In the genomic region with DNA sequence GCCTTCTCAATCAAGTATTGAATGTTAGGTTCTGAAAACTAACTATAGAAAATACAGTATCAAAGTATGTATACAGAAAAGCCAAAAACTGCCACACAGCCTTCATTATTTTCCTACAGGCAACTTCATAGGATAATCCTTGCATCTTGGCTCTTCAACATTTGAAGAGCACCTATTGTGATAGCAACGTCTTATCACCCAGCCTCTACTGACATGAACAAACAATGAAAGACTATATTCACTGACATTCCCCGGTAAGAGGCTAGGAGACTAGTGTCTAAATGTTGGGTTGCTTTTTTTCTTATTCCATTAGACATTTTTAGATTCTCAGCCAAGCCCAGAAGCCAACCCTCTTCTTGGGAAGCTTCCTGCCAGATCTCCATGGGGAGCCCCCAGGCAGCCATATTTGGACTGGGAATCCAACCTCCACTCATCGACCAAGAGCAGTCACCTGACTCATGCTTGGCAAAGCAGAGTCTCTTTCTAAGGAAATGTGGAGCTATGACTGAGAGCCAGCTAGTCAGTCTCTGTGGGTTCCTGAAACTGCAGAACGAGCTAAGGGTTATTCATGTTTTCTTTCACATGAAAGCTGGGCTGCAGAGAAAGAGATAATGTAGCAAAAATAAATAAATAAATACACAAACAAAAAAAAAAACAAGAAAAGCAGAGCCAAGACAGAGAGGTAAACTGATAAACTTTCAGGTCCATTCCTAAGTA, we compare ENCODE assay signal across 1 cellular context.
TF ChIP-seq lines count a peak whose summit lies in the region.

No MANE protein-coding gene starts in this region.

TF ChIP-seq in HEK293, 187 proteins besides CTCF, POLR2A, EP300 and RAD21 (continued from another document):
- TF ChIP-seq ZFP41 (tag by site-specific recombination; IDR thresholded peaks at IDR 0.05; ENCODE audit: borderline replicate concordance), result no peak
- no peak for TF ChIP-seq PRDM6 (tag by site-specific recombination; IDR thresholded peaks at IDR 0.05)
- no peak for TF ChIP-seq ZNF785 (tag by site-specific recombination; IDR thresholded peaks at IDR 0.05)
- no peak for TF ChIP-seq PRDM1 (tag by site-specific recombination; IDR thresholded peaks at IDR 0.05)
- TF ChIP-seq ZNF514 (tag by site-specific recombination; IDR thresholded peaks at IDR 0.05), result no peak
- TF ChIP-seq KLF17 (tag by site-specific recombination; IDR thresholded peaks at IDR 0.05), result no peak
- TF ChIP-seq ZNF558 (tag by site-specific recombination; IDR thresholded peaks at IDR 0.05), result no peak
- no peak for TF ChIP-seq ZNF670 (tag by site-specific recombination; IDR thresholded peaks at IDR 0.05; ENCODE audit: low read depth)
- TF ChIP-seq ZNF571 (tag by site-specific recombination; IDR thresholded peaks at IDR 0.05), result no peak
- no peak for TF ChIP-seq ZNF214 (tag by site-specific recombination; IDR thresholded peaks at IDR 0.05; ENCODE audit: borderline replicate concordance)
- TF ChIP-seq ZNF221 (tag by site-specific recombination; IDR thresholded peaks at IDR 0.05; ENCODE audit: borderline replicate concordance), result no peak
- TF ChIP-seq ZEB2 (tag by site-specific recombination; IDR thresholded peaks at IDR 0.05), result no peak
- no peak for TF ChIP-seq ZNF121 (tag by site-specific recombination; IDR thresholded peaks at IDR 0.05)
- TF ChIP-seq, protein P1, sequence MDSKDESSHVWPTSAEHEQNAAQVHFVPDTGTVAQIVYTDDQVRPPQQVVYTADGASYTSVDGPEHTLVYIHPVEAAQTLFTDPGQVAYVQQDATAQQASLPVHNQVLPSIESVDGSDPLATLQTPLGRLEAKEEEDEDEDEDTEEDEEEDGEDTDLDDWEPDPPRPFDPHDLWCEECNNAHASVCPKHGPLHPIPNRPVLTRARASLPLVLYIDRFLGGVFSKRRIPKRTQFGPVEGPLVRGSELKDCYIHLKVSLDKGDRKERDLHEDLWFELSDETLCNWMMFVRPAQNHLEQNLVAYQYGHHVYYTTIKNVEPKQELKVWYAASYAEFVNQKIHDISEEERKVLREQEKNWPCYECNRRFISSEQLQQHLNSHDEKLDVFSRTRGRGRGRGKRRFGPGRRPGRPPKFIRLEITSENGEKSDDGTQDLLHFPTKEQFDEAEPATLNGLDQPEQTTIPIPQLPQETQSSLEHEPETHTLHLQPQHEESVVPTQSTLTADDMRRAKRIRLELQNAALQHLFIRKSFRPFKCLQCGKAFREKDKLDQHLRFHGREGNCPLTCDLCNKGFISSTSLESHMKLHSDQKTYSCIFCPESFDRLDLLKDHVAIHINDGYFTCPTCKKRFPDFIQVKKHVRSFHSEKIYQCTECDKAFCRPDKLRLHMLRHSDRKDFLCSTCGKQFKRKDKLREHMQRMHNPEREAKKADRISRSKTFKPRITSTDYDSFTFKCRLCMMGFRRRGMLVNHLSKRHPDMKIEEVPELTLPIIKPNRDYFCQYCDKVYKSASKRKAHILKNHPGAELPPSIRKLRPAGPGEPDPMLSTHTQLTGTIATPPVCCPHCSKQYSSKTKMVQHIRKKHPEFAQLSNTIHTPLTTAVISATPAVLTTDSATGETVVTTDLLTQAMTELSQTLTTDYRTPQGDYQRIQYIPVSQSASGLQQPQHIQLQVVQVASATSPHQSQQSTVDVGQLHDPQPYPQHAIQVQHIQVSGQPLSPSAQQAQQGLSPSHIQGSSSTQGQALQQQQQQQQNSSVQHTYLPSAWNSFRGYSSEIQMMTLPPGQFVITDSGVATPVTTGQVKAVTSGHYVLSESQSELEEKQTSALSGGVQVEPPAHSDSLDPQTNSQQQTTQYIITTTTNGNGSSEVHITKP (tag by site-specific recombination; IDR thresholded peaks at IDR 0.05), result peak; percentile 60
- no peak for TF ChIP-seq ZSCAN30 (tag by site-specific recombination; IDR thresholded peaks at IDR 0.05)
- TF ChIP-seq ZBTB17 (tag by site-specific recombination; IDR thresholded peaks at IDR 0.05), result peak; percentile 93
- no peak for TF ChIP-seq KLF10 (tag by site-specific recombination; IDR thresholded peaks at IDR 0.05)
- TF ChIP-seq ZNF76 (tag by site-specific recombination; IDR thresholded peaks at IDR 0.05; ENCODE audit: borderline replicate concordance, low read depth), result no peak
- TF ChIP-seq ZNF518A (tag by site-specific recombination; conservative IDR thresholded peaks at IDR 0.05; ENCODE audit: low read depth), result peak; percentile 41
- no peak for TF ChIP-seq ZNF311 (tag by site-specific recombination; IDR thresholded peaks at IDR 0.05; ENCODE audit: borderline replicate concordance)
- no peak for TF ChIP-seq ZNF629 (tag by site-specific recombination; IDR thresholded peaks at IDR 0.05)
- TF ChIP-seq SP2 (tag by site-specific recombination; IDR thresholded peaks at IDR 0.05), result no peak
- no peak for TF ChIP-seq KLF8 (tag by site-specific recombination; IDR thresholded peaks at IDR 0.05)
- TF ChIP-seq ZBTB8A (tag by site-specific recombination; IDR thresholded peaks at IDR 0.05), result no peak
- no peak for TF ChIP-seq ZSCAN23 (tag by site-specific recombination; IDR thresholded peaks at IDR 0.05)
TF ChIP-seq in HEK293: peak in this region for 6.
